9 cellular contexts compared by ENCODE assay signal in genomic region chr4:125368684-125369083, GRCh38.
DNase-seq lines count a peak whose midpoint lies in the region; ATAC-seq and TF ChIP-seq lines count a peak whose summit lies in the region.
"Had no signal": no experiment of that assay in that cellular context is flagged by ENCODE, and none has a peak within 500 bp of the region (broad histone marks: within the 10 kb centered on the region; RNA-seq: fewer than 3 reads in every experiment).

No MANE protein-coding gene starts in this region.

- H3K79me2 ChIP-seq in ACC112 (ENCODE audit: control insufficient read depth, insufficient read depth, low read length, unreplicated experiment): peaks cover 9% of the 10 kb centered on the region

- H3K27ac ChIP-seq in ACC112 (ENCODE audit: low read depth, low read length): peak overlapping the region; percentile 93

- peaks cover 27% of the 10 kb centered on the region for H3K4me1 ChIP-seq in ACC112 (ENCODE audit: control insufficient read depth, insufficient read depth, low read length, unreplicated experiment)

- no peak for TF ChIP-seq CTCF in epithelial cell of esophagus (IDR thresholded peaks at IDR 0.05; ENCODE audit: insufficient read depth, low read depth, low read length, missing control alignments)

- no peaks in the 10 kb centered on the region for H3K27me3 ChIP-seq in ACC112 (ENCODE audit: insufficient read depth, low read length)

- H3K36me3 ChIP-seq in ACC112 (ENCODE audit: insufficient read depth, low read length): no peaks in the 10 kb centered on the region

- ATAC-seq in GM18868 (IDR thresholded peaks at IDR 0.05; ENCODE audit: unreplicated experiment) (no peak), GM18511 (IDR thresholded peaks at IDR 0.05; ENCODE audit: unreplicated experiment) (no peak)

- DNase-seq in NCI-H226 (peak; percentile 57), epithelial cell of esophagus (ENCODE audit: low read depth) (peak; percentile 18), non-pigmented ciliary epithelial cell (ENCODE audit: low read depth) (peak; percentile 67), T-helper 2 cell (no peak)
- no peak for DNase-seq in activated CD4-positive, alpha-beta T cell treated with anti-CD3 and anti-CD28 coated beads for 1 hour
- DNase-seq: Karpas-422 had no signal

- no peak overlapping the region for H2AFZ ChIP-seq in ACC112 (ENCODE audit: low read length, unreplicated experiment)

- H3K4me3 ChIP-seq in ACC112 (ENCODE audit: low read depth, low read length) (peak overlapping the region; percentile 67), epithelial cell of esophagus (ENCODE audit: low read length) (peak overlapping the region; percentile 33)

Comparison
In these comparisons a context has a peak if more than half of its experiments do, and no peak if none do; other contexts are left out.
1. DNase-seq: peak in NCI-H226 (single experiment), epithelial cell of esophagus (single experiment) and non-pigmented ciliary epithelial cell (single experiment); none in activated CD4-positive, alpha-beta T cell treated with anti-CD3 and anti-CD28 coated beads for 1 hour (single experiment) and T-helper 2 cell (0 of 5).